1 cellular context compared by ENCODE assay signal in the genomic region with DNA sequence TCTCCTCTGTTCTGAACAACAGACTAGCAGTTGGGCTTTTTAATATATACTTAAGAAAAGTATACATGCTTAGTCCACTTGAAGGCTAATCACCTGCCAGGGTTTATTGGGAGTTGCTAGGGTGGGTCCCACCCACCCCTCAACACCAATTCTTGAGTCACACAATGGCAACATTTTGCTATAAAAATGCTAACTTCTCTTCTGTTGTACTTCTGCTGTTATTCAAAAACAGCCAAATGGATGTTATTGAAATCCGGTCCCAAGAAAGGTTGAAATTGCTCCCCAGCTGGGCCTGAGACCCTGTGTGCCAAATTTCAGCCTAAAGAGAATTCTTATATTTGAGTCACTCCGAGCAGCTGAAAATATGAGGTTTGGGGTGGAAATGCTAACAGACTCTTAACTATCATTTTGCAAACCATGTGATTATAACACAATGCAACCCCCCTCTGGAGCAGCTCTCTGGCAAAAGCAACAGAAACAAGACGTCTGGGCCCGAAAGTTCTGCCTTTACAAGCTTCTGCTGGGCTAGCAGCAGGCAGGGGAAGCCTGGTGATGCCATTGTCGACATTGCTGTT.
TF ChIP-seq lines count a peak whose summit lies in the region.

No MANE protein-coding gene starts in this region.

TF ChIP-seq in K562, 482 proteins besides CTCF, POLR2A, EP300 and RAD21 (continued from another document):
- TF ChIP-seq, protein P1, sequence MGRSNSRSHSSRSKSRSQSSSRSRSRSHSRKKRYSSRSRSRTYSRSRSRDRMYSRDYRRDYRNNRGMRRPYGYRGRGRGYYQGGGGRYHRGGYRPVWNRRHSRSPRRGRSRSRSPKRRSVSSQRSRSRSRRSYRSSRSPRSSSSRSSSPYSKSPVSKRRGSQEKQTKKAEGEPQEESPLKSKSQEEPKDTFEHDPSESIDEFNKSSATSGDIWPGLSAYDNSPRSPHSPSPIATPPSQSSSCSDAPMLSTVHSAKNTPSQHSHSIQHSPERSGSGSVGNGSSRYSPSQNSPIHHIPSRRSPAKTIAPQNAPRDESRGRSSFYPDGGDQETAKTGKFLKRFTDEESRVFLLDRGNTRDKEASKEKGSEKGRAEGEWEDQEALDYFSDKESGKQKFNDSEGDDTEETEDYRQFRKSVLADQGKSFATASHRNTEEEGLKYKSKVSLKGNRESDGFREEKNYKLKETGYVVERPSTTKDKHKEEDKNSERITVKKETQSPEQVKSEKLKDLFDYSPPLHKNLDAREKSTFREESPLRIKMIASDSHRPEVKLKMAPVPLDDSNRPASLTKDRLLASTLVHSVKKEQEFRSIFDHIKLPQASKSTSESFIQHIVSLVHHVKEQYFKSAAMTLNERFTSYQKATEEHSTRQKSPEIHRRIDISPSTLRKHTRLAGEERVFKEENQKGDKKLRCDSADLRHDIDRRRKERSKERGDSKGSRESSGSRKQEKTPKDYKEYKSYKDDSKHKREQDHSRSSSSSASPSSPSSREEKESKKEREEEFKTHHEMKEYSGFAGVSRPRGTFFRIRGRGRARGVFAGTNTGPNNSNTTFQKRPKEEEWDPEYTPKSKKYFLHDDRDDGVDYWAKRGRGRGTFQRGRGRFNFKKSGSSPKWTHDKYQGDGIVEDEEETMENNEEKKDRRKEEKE (IDR thresholded peaks at IDR 0.05; ENCODE audit: borderline replicate concordance in 1 of 2, control insufficient read depth in 1 of 2, low read depth in 2 of 2, low read length in 1 of 2), result no peak
TF ChIP-seq in K562: peak in this region for 0.
